ENCODE assay signal across 24 cellular contexts in the genomic region with DNA sequence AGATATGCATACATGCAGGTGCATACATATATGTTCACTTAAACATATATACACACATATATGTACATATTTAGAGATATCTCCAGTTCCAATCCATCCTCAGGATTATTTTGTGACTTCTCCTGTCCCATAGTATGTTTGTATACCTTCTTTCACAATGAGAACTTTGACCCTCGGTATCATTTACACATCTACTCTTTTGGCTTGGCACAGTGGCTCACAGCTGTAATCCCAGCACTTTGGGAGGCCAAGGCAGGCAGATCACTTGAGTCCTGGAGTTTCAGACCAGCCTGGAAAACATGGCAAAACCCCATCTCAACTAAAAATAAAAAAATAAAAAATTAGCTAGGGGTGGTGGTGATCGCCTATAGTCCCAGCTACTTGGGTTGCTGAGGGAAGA.
DNase-seq lines count a peak whose midpoint lies in the region; ATAC-seq and TF ChIP-seq lines count a peak whose summit lies in the region.
"Had no signal": no experiment of that assay in that cellular context is flagged by ENCODE, and none has a peak within 500 bp of the region (broad histone marks: within the 10 kb centered on the region; RNA-seq: fewer than 3 reads in every experiment).

No MANE protein-coding gene starts in this region.

- TF ChIP-seq POLR2A in esophagus muscularis mucosa (IDR thresholded peaks at IDR 0.05; ENCODE audit: low read depth) = no peak

- H3K4me1 ChIP-seq in esophagus muscularis mucosa (no peaks in the 10 kb centered on the region), liver (ENCODE audit: control insufficient read depth in 4 of 4, insufficient read depth in 4 of 4, low read length in 3 of 4) (peaks cover 2 to 30% (median 22%) of the 10 kb centered on the region in 4 donors)
- H3K4me1 ChIP-seq: BE2C, BLaER1 had no signal

- H3K36me3 ChIP-seq in esophagus muscularis mucosa (no peaks in the 10 kb centered on the region), liver (ENCODE audit: control insufficient read depth in 4 of 4, insufficient read depth in 3 of 4, low read depth in 1 of 4, low read length in 3 of 4) (no peaks in the 10 kb centered on the region)
- H3K36me3 ChIP-seq: BE2C, BLaER1 had no signal

- peak in 1 of 2 donors; percentile 18 for TF ChIP-seq RAD21 in liver (IDR thresholded peaks at IDR 0.05)

- no peak overlapping the region for H3K9ac ChIP-seq in liver (ENCODE audit: low read depth in 1 of 2, low read length in 2 of 2)
- H3K9ac ChIP-seq: BLaER1 had no signal

- H3K4me3 ChIP-seq in esophagus muscularis mucosa = no peak overlapping the region
- H3K4me3 ChIP-seq in liver (ENCODE audit: low read depth in 1 of 3, low read length in 3 of 3) = no peak overlapping the region
- H3K4me3 ChIP-seq: BLaER1, GM12878 had no signal

- intact Hi-C loops in esophagus muscularis mucosa (cut with DNase I) = no loop called here
- intact Hi-C loops in Right ventricle myocardium inferior (cut with DNase I) = no loop called here

- WGBS in esophagus muscularis mucosa = 89% methylated on average over 2 of the region's 2 CpGs
- WGBS in liver = 57% methylated on average over 2 of the region's 2 CpGs

- H3K27me3 ChIP-seq in esophagus muscularis mucosa (peaks cover 0 to 15% (median 0%) of the 10 kb centered on the region in 4 donors), liver (ENCODE audit: control insufficient read depth in 4 of 4, insufficient read depth in 4 of 4, low read length in 3 of 4) (no peaks in the 10 kb centered on the region)
- H3K27me3 ChIP-seq: BLaER1 had no signal

- H3K27ac ChIP-seq in esophagus muscularis mucosa (replicated peaks in 1 of 4) = no peak overlapping the region
- no peak overlapping the region for H3K27ac ChIP-seq in liver (ENCODE audit: low read depth in 1 of 2, low read length in 2 of 2)
- H3K27ac ChIP-seq: BLaER1 had no signal

- TF ChIP-seq CTCF in esophagus muscularis mucosa (IDR thresholded peaks at IDR 0.05) (no peak), liver (IDR thresholded peaks at IDR 0.05; ENCODE audit: low read depth, low read length, missing input control) (no peak)

- H3K9me3 ChIP-seq in esophagus muscularis mucosa = no peaks in the 10 kb centered on the region
- no peaks in the 10 kb centered on the region for H3K9me3 ChIP-seq in liver (ENCODE audit: control insufficient read depth in 4 of 4, low read length in 3 of 4)
- H3K9me3 ChIP-seq: BE2C, BLaER1 had no signal

- DNase-seq in esophagus muscularis mucosa (ENCODE audit: extremely low spot score) (peak; percentile 31), left lobe of liver (ENCODE audit: low spot score) (peak; percentile 55), NCI-H128 (lab: John Stamatoyannopoulos, UW; ENCODE audit: unreplicated experiment) (no peak), nucleus accumbens (lab: John Stamatoyannopoulos, UW) (no peak), dermis blood vessel endothelial cell (no peak), Right ventricle myocardium inferior (ENCODE audit: missing footprints) (no peak)
- DNase-seq: 8988T; ACHN; BE2C; C1 segment of cervical spinal cord; CD4-positive, alpha-beta memory T cell; CD4-positive, CD25-positive, alpha-beta regulatory T cell; CD8-positive, alpha-beta memory T cell; COR-L47; DMS 273 treated with DMSO at 0.1 percent for 48 hours; DMS153; DMS53; DMS79; DND-41; EL; GDM1 had no signal

- TF ChIP-seq EP300 in esophagus muscularis mucosa (IDR thresholded peaks at IDR 0.05) = no peak

- ATAC-seq in left lobe of liver (peak; percentile 69), Right ventricle myocardium inferior (no peak)
- ATAC-seq: GM12878 had no signal

TF ChIP-seq in liver, 16 proteins besides CTCF, POLR2A, EP300 and RAD21:
- TF ChIP-seq TAF1 (conservative IDR thresholded peaks at IDR 0.05) (no peak), SP1 (IDR thresholded peaks at IDR 0.05) (peak; percentile 53), HNF4A (conservative IDR thresholded peaks at IDR 0.05) (peak; percentile 94 to 95), EGR1 (IDR thresholded peaks at IDR 0.05; ENCODE audit: low read depth in 2 of 2) (no peak), FOXA1 (IDR thresholded peaks at IDR 0.05) (no peak), JUND (IDR thresholded peaks at IDR 0.05) (peak in 1 of 2 donors; percentile 62), HNF4G (IDR thresholded peaks at IDR 0.05) (peak; percentile 58), GABPA (IDR thresholded peaks at IDR 0.05 in 1 of 2, conservative IDR thresholded peaks at IDR 0.05 in 1 of 2) (no peak), YY1 (IDR thresholded peaks at IDR 0.05) (peak; percentile 18), FOXA2 (IDR thresholded peaks at IDR 0.05) (peak; percentile 15), ZBTB33 (IDR thresholded peaks at IDR 0.05) (peak; percentile 35), RXRA (IDR thresholded peaks at IDR 0.05) (peak in 1 of 2 donors; percentile 63)
- TF ChIP-seq, protein P1, sequence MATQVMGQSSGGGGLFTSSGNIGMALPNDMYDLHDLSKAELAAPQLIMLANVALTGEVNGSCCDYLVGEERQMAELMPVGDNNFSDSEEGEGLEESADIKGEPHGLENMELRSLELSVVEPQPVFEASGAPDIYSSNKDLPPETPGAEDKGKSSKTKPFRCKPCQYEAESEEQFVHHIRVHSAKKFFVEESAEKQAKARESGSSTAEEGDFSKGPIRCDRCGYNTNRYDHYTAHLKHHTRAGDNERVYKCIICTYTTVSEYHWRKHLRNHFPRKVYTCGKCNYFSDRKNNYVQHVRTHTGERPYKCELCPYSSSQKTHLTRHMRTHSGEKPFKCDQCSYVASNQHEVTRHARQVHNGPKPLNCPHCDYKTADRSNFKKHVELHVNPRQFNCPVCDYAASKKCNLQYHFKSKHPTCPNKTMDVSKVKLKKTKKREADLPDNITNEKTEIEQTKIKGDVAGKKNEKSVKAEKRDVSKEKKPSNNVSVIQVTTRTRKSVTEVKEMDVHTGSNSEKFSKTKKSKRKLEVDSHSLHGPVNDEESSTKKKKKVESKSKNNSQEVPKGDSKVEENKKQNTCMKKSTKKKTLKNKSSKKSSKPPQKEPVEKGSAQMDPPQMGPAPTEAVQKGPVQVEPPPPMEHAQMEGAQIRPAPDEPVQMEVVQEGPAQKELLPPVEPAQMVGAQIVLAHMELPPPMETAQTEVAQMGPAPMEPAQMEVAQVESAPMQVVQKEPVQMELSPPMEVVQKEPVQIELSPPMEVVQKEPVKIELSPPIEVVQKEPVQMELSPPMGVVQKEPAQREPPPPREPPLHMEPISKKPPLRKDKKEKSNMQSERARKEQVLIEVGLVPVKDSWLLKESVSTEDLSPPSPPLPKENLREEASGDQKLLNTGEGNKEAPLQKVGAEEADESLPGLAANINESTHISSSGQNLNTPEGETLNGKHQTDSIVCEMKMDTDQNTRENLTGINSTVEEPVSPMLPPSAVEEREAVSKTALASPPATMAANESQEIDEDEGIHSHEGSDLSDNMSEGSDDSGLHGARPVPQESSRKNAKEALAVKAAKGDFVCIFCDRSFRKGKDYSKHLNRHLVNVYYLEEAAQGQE (IDR thresholded peaks at IDR 0.05) = no peak

Comparison
In these comparisons a context has a peak if more than half of its experiments do, and no peak if none do; other contexts are left out.
1. DNase-seq: peak in esophagus muscularis mucosa (single experiment) and left lobe of liver (single experiment); none in NCI-H128 (single experiment), nucleus accumbens (0 of 56), dermis blood vessel endothelial cell (single experiment) and Right ventricle myocardium inferior (single experiment).